ENCODE assay signal across 8 cellular contexts in the genomic region with DNA sequence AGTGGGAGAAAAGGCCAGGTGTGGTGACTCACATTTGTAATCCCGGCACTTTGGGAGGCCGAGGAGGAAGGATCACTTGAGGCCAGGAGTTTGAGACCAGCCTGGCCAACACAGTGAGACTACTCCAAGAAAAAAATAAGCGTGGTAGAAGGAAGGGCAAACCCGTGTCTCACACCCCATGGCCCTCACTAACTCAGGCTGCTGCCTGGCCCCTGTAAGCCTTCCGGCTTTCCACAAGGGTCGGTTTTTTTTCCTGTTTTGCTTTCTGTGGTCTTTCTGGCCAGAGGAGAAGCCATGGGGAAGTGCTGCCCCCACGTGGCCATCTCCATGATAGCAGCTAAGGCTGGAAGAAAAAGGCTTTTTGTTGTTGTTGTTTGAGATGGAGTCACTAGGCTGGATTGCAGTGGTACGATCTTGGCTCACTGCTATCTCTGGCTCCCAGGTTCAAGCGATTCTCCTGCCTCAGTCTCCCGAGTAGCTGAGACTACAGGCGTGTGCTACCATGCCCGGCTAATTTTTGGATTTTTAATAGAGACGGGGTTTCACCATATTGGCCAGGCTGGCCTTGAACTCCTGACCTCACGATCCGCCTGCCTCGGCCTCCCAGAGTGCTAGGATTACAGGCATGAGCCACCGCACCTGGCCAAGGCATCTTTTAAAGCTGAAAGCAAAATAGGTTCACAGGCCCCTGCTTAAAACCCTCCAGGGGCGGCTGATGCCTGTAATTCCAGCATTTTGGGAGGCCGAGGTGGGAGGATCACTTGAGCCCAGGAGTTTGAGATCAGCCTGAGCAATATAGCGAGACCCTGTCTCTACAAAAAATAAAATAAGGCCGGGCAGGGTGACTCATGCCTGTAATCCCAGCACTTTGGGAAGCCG. TPM values are rescaled to one million over a fixed set of nuclear protein-coding genes. Genes with fewer than 3 reads are reported as not detected.
A peak's percentile ranks its signal among the peaks of the same experiment; 100 is the strongest.
DNase-seq lines count a peak whose midpoint lies in the region; ATAC-seq and TF ChIP-seq lines count a peak whose summit lies in the region.

No MANE protein-coding gene starts in this region.

- H3K4me3 ChIP-seq in AG09309 (ENCODE audit: control insufficient read depth, low read depth, low read length) = no peak overlapping the region

- ATAC-seq in HG03097 (IDR thresholded peaks at IDR 0.05; ENCODE audit: low FRiP score, unreplicated experiment) = no peak

- TF ChIP-seq CTCF in AG09309 (IDR thresholded peaks at IDR 0.05; ENCODE audit: control insufficient read depth, insufficient read depth, low read depth, low read length, missing control alignments) = peak; percentile 93

- no peak for DNase-seq in AG09309 (ENCODE audit: low read depth)
- DNase-seq in H4 (ENCODE audit: low spot score) = peak; percentile 75
- DNase-seq in NCI-H748 (lab: John Stamatoyannopoulos, UW; ENCODE audit: unreplicated experiment) = peak; percentile 66
- peak; percentile 93 to 95 for DNase-seq in activated CD4-positive, alpha-beta T cell treated with anti-CD3 and anti-CD28 coated beads, Interleukin-2, amount 50 U/mL, for 48 hours
- peak; percentile 77 for DNase-seq in effector CD4-positive, alpha-beta T cell
- peak; percentile 75 to 79 for DNase-seq in lung microvascular endothelial cell (ENCODE audit: low read depth in 2 of 2)
- DNase-seq in stimulated activated CD8-positive, alpha-beta memory T cell treated with anti-CD3 and anti-CD28 coated beads, Interleukin-15, amount 100 ng/mL, for 1 hour (ENCODE audit: low read depth) = peak; percentile 83

RNA-seq across cellular contexts. Expression of gene ARHGEF18, which starts 7.5 kb away (rescaled TPM):
- total RNA-seq in H4 (2014; rRNA removed; shearing (Covaris generic)) = 24.7 and 27.4 TPM in 2 replicates
- total RNA-seq in lung microvascular endothelial cell = 16.8 and 19.4 TPM in 2 replicates

RNA-seq across cellular contexts. Expression of gene INSR, which starts 47.0 kb away (rescaled TPM):
- 3.3 and 3.8 TPM in 2 replicates for total RNA-seq in H4 (2014; rRNA removed; shearing (Covaris generic))
- 28.0 and 42.9 TPM in 2 replicates for total RNA-seq in lung microvascular endothelial cell
